28 cellular contexts compared by ENCODE assay signal in the genomic region with DNA sequence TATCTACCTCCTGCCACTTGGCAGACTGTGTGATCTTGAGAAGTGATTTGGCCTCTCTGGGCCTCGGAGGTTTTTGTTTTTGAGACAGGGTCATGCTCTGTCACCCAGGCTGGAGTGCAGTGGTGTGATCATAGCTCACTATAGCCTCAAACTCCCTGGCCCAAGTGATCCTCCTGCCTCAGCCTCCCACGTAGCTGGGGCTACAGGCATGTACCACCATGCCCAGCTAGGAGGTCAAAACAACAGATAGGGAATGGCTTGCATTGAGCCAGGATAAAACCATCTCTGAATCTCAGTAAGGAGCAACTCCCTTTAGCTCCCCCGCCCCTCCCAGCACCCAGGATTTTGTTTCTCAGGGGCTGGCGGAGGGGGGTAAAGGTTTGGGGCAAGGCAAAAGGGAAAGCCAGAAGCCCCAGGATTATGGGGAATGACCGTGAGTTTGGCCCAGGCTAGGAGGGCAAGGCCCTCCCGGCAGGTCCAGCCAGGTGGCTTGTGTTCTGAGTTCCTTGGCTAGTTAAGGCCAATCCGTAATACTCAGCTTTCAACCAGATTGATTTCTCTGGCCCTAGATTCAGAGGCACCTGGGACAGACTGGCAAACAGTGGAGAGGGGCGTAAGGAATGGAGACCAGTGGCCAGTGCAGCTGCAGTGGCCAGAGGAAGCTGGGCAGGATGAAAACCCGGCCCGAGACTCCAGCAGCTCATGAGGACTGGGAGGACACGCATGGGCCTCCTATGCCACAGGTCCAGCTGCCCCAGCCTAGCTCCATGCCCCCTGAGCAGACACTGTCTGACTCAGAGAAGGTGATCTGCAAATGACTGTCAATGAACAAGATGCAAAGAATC.
DNase-seq lines count a peak whose midpoint lies in the region; ATAC-seq and TF ChIP-seq lines count a peak whose summit lies in the region.
"Had no signal": no experiment of that assay in that cellular context is flagged by ENCODE, and none has a peak within 500 bp of the region (broad histone marks: within the 10 kb centered on the region; RNA-seq: fewer than 3 reads in every experiment).

No MANE protein-coding gene starts in this region.

- no peak overlapping the region for H3K4me2 ChIP-seq in mesenchymal stem cell (ENCODE audit: low read length, poor library complexity, severe bottlenecking)

- no peaks in the 10 kb centered on the region for H3K27me3 Mint-ChIP-seq in activated T-cell treated with anti-CD3 and anti-CD28 coated beads, Interleukin-2, amount 50 U/mL, for 24 hours
- H3K27me3 Mint-ChIP-seq in chondrocyte (ENCODE audit: low read depth) = no peaks in the 10 kb centered on the region
- peaks cover 45% of the 10 kb centered on the region for H3K27me3 Mint-ChIP-seq in nephron (ENCODE audit: low read depth)
- H3K27me3 Mint-ChIP-seq in type B pancreatic cell = peaks cover 19% of the 10 kb centered on the region
- H3K27me3 Mint-ChIP-seq: activated CD4-positive, alpha-beta memory T cell treated with anti-CD3 and anti-CD28 coated beads for 36 hours; central memory CD8-positive, alpha-beta T cell had no signal

- no peak overlapping the region for H3K4me3 ChIP-seq in mesenchymal stem cell (ENCODE audit: insufficient read depth in 1 of 2, low read depth in 1 of 2, low read length in 2 of 2)
- H3K4me3 ChIP-seq: dorsolateral prefrontal cortex, gastroesophageal sphincter, left lung had no signal

- no peak overlapping the region for H2BK12ac ChIP-seq in mesenchymal stem cell (ENCODE audit: low read length in 2 of 2)

- peak; percentile 17 for DNase-seq in activated T-cell treated with anti-CD3 and anti-CD28 coated beads, Interleukin-2, amount 50 U/mL, for 24 hours
- DNase-seq in activated T-cell treated with anti-CD3 and anti-CD28 coated beads for 4 hours (no peak), chondrocyte (ENCODE audit: low spot score) (peak; percentile 76), type B pancreatic cell (ENCODE audit: extremely low spot score, unreplicated experiment) (peak; percentile 59), mesenchymal stem cell (no peak), NOMO-1 treated with dmso at 0.1 percent for 144 hours (lab: John Stamatoyannopoulos, UW; ENCODE audit: unreplicated experiment) (no peak)
- DNase-seq: activated CD4-positive, alpha-beta memory T cell treated with anti-CD3 and anti-CD28 coated beads for 36 hours; activated CD4-positive, CD25-positive, alpha-beta regulatory T cell treated with anti-CD3 and anti-CD28 coated beads, Interleukin-2, amount 50 U/mL, for 72 hours; activated naive CD4-positive, alpha-beta T cell treated with Interleukin-2 at 50 U/mL for 16 hours; DND-41; hippocampal formation; immature natural killer cell; left lung; NCI-H146; NCI-H226; NCI-H69; nucleus accumbens; stimulated activated CD4-positive, alpha-beta T cell treated with anti-CD3 and anti-CD28 coated beads, Interleukin-15, amount 100 ng/mL, for 24 hours; stimulated activated CD4-positive, alpha-beta T cell treated with anti-CD3 and anti-CD28 coated beads, Interleukin-4, amount 100 ng/mL, for 4 hours; substantia nigra had no signal

- no peaks in the 10 kb centered on the region for H3K9me3 Mint-ChIP-seq in activated T-cell treated with anti-CD3 and anti-CD28 coated beads, Interleukin-2, amount 50 U/mL, for 24 hours
- H3K9me3 Mint-ChIP-seq in chondrocyte (ENCODE audit: low read depth) = no peaks in the 10 kb centered on the region
- no peaks in the 10 kb centered on the region for H3K9me3 Mint-ChIP-seq in nephron
- H3K9me3 Mint-ChIP-seq in type B pancreatic cell = no peaks in the 10 kb centered on the region
- H3K9me3 Mint-ChIP-seq: activated CD4-positive, alpha-beta memory T cell treated with anti-CD3 and anti-CD28 coated beads for 36 hours; central memory CD8-positive, alpha-beta T cell; immature natural killer cell; stimulated activated memory B cell treated with anti-CD40 and anti-IgM and Interleukin-4, amounts not matched to agents 10 μg/mL and 1 μg/mL and 100 μg/mL, for 72 hours had no signal

- no peak overlapping the region for H2AFZ ChIP-seq in mesenchymal stem cell (ENCODE audit: low read depth, low read length)

- H2AK5ac ChIP-seq in mesenchymal stem cell (ENCODE audit: low read length, severe bottlenecking) = no peak overlapping the region

- no peak overlapping the region for H3K4ac ChIP-seq in mesenchymal stem cell (ENCODE audit: low read depth in 1 of 2, low read length in 2 of 2)

- no peak overlapping the region for H3K23ac ChIP-seq in mesenchymal stem cell (ENCODE audit: low read length in 2 of 2)

- no peak for TF ChIP-seq CTCF in chondrocyte (IDR thresholded peaks at IDR 0.05)
- TF ChIP-seq CTCF in nephron (IDR thresholded peaks at IDR 0.05; ENCODE audit: unreplicated experiment in 3 of 3) = no peak
- no peak for TF ChIP-seq CTCF in type B pancreatic cell (conservative IDR thresholded peaks at IDR 0.05)

- peaks cover 0 to 51% of the 10 kb centered on the region in 2 experiments for H3K27me3 ChIP-seq in mesenchymal stem cell (ENCODE audit: control insufficient read depth in 1 of 2, insufficient read depth in 1 of 2, low read length in 2 of 2)
- H3K27me3 ChIP-seq: dorsolateral prefrontal cortex, gastroesophageal sphincter had no signal

- no peak overlapping the region for H3K9ac ChIP-seq in mesenchymal stem cell (ENCODE audit: low read length)

- no peak overlapping the region for H3K18ac ChIP-seq in mesenchymal stem cell (ENCODE audit: low read depth in 1 of 2, low read length in 2 of 2)

- no peak overlapping the region for H2BK5ac ChIP-seq in mesenchymal stem cell (ENCODE audit: low read depth, low read length, poor library complexity, severe bottlenecking)

- H2BK15ac ChIP-seq in mesenchymal stem cell (ENCODE audit: low read depth, poor library complexity, severe bottlenecking) = no peak overlapping the region

- H3K79me1 ChIP-seq in mesenchymal stem cell (replicated peaks; ENCODE audit: low read length, poor library complexity, severe bottlenecking) = peaks cover 47% of the 10 kb centered on the region

- H3K36me3 ChIP-seq in mesenchymal stem cell (ENCODE audit: control insufficient read depth in 1 of 2, insufficient read depth in 2 of 2, low read depth in 1 of 2, low read length in 2 of 2) = peaks cover 0 to 57% of the 10 kb centered on the region in 2 experiments
- H3K36me3 ChIP-seq: gastroesophageal sphincter, left lung had no signal

- peaks cover 21% of the 10 kb centered on the region for H3K4me1 ChIP-seq in mesenchymal stem cell (ENCODE audit: control insufficient read depth, insufficient read depth, low read depth, low read length)
- H3K4me1 ChIP-seq: gastroesophageal sphincter had no signal

- WGBS in mesenchymal stem cell = 89% methylated on average over 10 of the region's 11 CpGs

- H3K36me3 Mint-ChIP-seq in activated T-cell treated with anti-CD3 and anti-CD28 coated beads, Interleukin-2, amount 50 U/mL, for 24 hours (ENCODE audit: low read depth) = no peaks in the 10 kb centered on the region
- H3K36me3 Mint-ChIP-seq in chondrocyte (ENCODE audit: low read depth) (peaks cover 13% of the 10 kb centered on the region), nephron (ENCODE audit: low read depth) (no peaks in the 10 kb centered on the region), type B pancreatic cell (no peaks in the 10 kb centered on the region)
- H3K36me3 Mint-ChIP-seq: activated CD4-positive, alpha-beta memory T cell treated with anti-CD3 and anti-CD28 coated beads for 36 hours; immature natural killer cell; stimulated activated memory B cell treated with anti-CD40 and anti-IgM and Interleukin-4, amounts not matched to agents 10 μg/mL and 1 μg/mL and 100 μg/mL, for 72 hours had no signal

- no peak overlapping the region for H3K27ac Mint-ChIP-seq in activated T-cell treated with anti-CD3 and anti-CD28 coated beads, Interleukin-2, amount 50 U/mL, for 24 hours
- peak overlapping the region; percentile 22 for H3K27ac Mint-ChIP-seq in chondrocyte (ENCODE audit: unreplicated experiment)
- H3K27ac Mint-ChIP-seq in nephron = peak overlapping the region; percentile 95 to 99 (median 96)
- H3K27ac Mint-ChIP-seq in type B pancreatic cell = no peak overlapping the region
- H3K27ac Mint-ChIP-seq: activated CD4-positive, alpha-beta memory T cell treated with anti-CD3 and anti-CD28 coated beads for 36 hours; stimulated activated memory B cell treated with anti-CD40 and anti-IgM and Interleukin-4, amounts not matched to agents 10 μg/mL and 1 μg/mL and 100 μg/mL, for 72 hours had no signal

- H3K27ac ChIP-seq in mesenchymal stem cell (ENCODE audit: low read length, poor library complexity, severe bottlenecking) = no peak overlapping the region
- H3K27ac ChIP-seq: C4-2B, dorsolateral prefrontal cortex, left lung had no signal

- no peak overlapping the region for H4K8ac ChIP-seq in mesenchymal stem cell (ENCODE audit: low read length)

- H4K91ac ChIP-seq in mesenchymal stem cell (ENCODE audit: low read length) = no peak overlapping the region

- no peak for ATAC-seq in GM21381 (IDR thresholded peaks at IDR 0.05; ENCODE audit: unreplicated experiment)
- ATAC-seq: gastroesophageal sphincter; left lung; Right ventricle myocardium inferior; stimulated activated memory B cell treated with anti-CD40 and anti-IgM and Interleukin-4, amounts not matched to agents 10 μg/mL and 1 μg/mL and 100 μg/mL, for 72 hours had no signal

- no peak overlapping the region for H3K4me3 Mint-ChIP-seq in activated T-cell treated with anti-CD3 and anti-CD28 coated beads, Interleukin-2, amount 50 U/mL, for 24 hours
- H3K4me3 Mint-ChIP-seq in chondrocyte (ENCODE audit: unreplicated experiment) = no peak overlapping the region
- H3K4me3 Mint-ChIP-seq in nephron = peak overlapping the region in 1 of 3 experiments; percentile 24
- H3K4me3 Mint-ChIP-seq in type B pancreatic cell = no peak overlapping the region
- H3K4me3 Mint-ChIP-seq: activated CD4-positive, alpha-beta memory T cell treated with anti-CD3 and anti-CD28 coated beads for 36 hours; central memory CD8-positive, alpha-beta T cell; immature natural killer cell; stimulated activated memory B cell treated with anti-CD40 and anti-IgM and Interleukin-4, amounts not matched to agents 10 μg/mL and 1 μg/mL and 100 μg/mL, for 72 hours had no signal

- peaks cover 11% of the 10 kb centered on the region for H3K4me1 Mint-ChIP-seq in activated T-cell treated with anti-CD3 and anti-CD28 coated beads, Interleukin-2, amount 50 U/mL, for 24 hours (ENCODE audit: low read depth)
- H3K4me1 Mint-ChIP-seq in chondrocyte (ENCODE audit: low read depth) (peaks cover 36% of the 10 kb centered on the region), nephron (peaks cover 59% of the 10 kb centered on the region), type B pancreatic cell (ENCODE audit: unreplicated experiment) (peaks cover 48% of the 10 kb centered on the region)
- H3K4me1 Mint-ChIP-seq: stimulated activated memory B cell treated with anti-CD40 and anti-IgM and Interleukin-4, amounts not matched to agents 10 μg/mL and 1 μg/mL and 100 μg/mL, for 72 hours had no signal

- H3K9me3 ChIP-seq in mesenchymal stem cell (ENCODE audit: control insufficient read depth, low read length) = no peaks in the 10 kb centered on the region
- H3K9me3 ChIP-seq: gastroesophageal sphincter, left lung had no signal

- H3K14ac ChIP-seq in mesenchymal stem cell (ENCODE audit: low read length in 2 of 2) = no peak overlapping the region

- H2BK120ac ChIP-seq in mesenchymal stem cell (ENCODE audit: low read depth, low read length) = no peak overlapping the region

Comparison
In these comparisons a context has a peak if more than half of its experiments do, and no peak if none do; other contexts are left out.
1. DNase-seq: peak in activated T-cell treated with anti-CD3 and anti-CD28 coated beads, Interleukin-2, amount 50 U/mL, for 24 hours (single experiment), chondrocyte (single experiment) and type B pancreatic cell (single experiment); none in activated T-cell treated with anti-CD3 and anti-CD28 coated beads for 4 hours (single experiment), mesenchymal stem cell (single experiment) and NOMO-1 treated with dmso at 0.1 percent for 144 hours (single experiment).
2. H3K27ac Mint-ChIP-seq: peak in chondrocyte (single experiment) and nephron (3 of 3); none in activated T-cell treated with anti-CD3 and anti-CD28 coated beads, Interleukin-2, amount 50 U/mL, for 24 hours (single experiment) and type B pancreatic cell (single experiment).